In the genomic region with DNA sequence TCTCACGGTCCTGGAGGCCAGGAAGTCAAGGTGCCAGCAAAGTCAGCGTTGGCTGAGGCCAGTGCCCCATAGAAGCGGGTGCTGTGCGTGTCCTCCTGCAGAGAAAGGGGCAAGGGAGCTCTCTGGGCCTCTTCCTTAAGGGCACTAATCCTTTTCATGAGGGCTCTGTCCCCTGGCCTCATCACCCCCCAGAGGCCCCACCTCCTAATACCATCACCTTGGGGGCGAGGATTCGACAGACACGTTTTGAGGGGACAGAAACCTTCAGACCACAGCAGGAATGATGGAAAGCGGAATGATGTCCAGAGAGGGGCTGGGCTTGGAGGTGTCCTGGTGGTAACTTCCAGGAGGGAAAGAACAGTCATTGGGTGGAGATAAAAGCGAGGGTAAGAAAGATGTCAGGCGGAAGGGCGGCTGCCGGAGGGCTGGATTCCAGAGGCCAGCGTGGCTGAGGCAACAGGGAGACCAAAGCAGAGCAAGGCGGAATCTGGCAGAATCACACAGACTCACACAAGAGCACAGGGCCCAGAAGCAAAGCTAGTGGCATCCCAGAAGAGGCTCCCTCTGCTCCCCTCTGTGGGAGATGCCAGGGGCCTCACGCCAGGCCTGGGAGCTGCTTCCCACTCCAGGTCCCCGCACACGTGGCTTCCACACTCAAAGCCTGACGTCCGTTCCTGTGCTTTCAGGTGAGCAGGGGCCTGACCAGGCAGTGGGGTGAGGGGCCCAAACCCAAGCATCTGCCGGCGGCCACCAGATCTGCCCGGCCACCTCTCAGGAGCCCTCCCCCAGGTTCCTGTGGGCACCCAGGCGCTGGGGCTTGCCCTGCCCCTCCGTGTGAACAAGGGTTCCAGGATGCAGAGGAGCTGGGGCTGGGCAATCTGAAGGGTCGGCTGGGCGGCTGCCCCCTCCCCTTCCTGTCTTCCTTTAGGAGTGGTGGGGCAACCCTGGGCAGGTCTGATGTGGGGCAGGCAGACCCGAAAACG, we compare ENCODE assay signal across 22 cellular contexts.
"Had no signal": no experiment of that assay in that cellular context is flagged by ENCODE, and none has a peak within 500 bp of the region (broad histone marks: within the 10 kb centered on the region; RNA-seq: fewer than 3 reads in every experiment).

No MANE protein-coding gene starts in this region.

- H3K4me2 ChIP-seq: KMS-11 had no signal

- H3K27me3 Mint-ChIP-seq: activated B cell treated with CpG ODN at 0.5 μM for 24 hours; activated CD4-positive, alpha-beta T cell treated with anti-CD3 and anti-CD28 coated beads, Interleukin-2, amount 10 ng/mL, durations not matched to agents 7 days and 5 days had no signal

- H3K27ac Mint-ChIP-seq: activated B cell treated with CpG ODN at 0.5 μM for 24 hours; activated CD4-positive, alpha-beta memory T cell treated with anti-CD3 and anti-CD28 coated beads for 36 hours; activated CD4-positive, alpha-beta T cell treated with anti-CD3 and anti-CD28 coated beads, Interleukin-2, amount 10 ng/mL, durations not matched to agents 7 days and 5 days; activated T-helper 17 cell treated with anti-CD3 and anti-CD28 coated beads, Interleukin-2, amount 50 U/mL, for 72 hours; T-helper 17 cell had no signal

- H3K4me3 Mint-ChIP-seq: activated B cell treated with CpG ODN at 0.5 μM for 24 hours; activated CD4-positive, alpha-beta memory T cell treated with anti-CD3 and anti-CD28 coated beads for 36 hours; activated CD4-positive, alpha-beta T cell treated with anti-CD3 and anti-CD28 coated beads, Interleukin-2, amount 10 ng/mL, durations not matched to agents 7 days and 5 days; activated T-helper 17 cell treated with anti-CD3 and anti-CD28 coated beads, Interleukin-2, amount 50 U/mL, for 72 hours; T-helper 17 cell had no signal

- H3K4me1 Mint-ChIP-seq: activated B cell treated with CpG ODN at 0.5 μM for 24 hours; activated CD4-positive, alpha-beta T cell treated with anti-CD3 and anti-CD28 coated beads, Interleukin-2, amount 10 ng/mL, durations not matched to agents 7 days and 5 days; activated T-helper 17 cell treated with anti-CD3 and anti-CD28 coated beads, Interleukin-2, amount 50 U/mL, for 72 hours had no signal

- H3K4me1 ChIP-seq: breast epithelium had no signal

- ATAC-seq: activated T-helper 17 cell treated with anti-CD3 and anti-CD28 coated beads, Interleukin-2, amount 50 U/mL, for 72 hours; T-helper 17 cell had no signal

- H3K27ac ChIP-seq: breast epithelium, KMS-11 had no signal

- H3K9ac ChIP-seq: KMS-11 had no signal

- H3K36me3 ChIP-seq: breast epithelium had no signal

- H3K4me3 ChIP-seq: breast epithelium had no signal

- H3K36me3 Mint-ChIP-seq: activated CD4-positive, alpha-beta memory T cell treated with anti-CD3 and anti-CD28 coated beads for 36 hours had no signal

- DNase-seq: activated B cell treated with CpG ODN at 0.5 μM for 24 hours; activated CD4-positive, alpha-beta memory T cell treated with anti-CD3 and anti-CD28 coated beads for 36 hours; activated CD4-positive, alpha-beta T cell treated with anti-CD3 and anti-CD28 coated beads, Interleukin-2, amount 10 ng/mL, durations not matched to agents 7 days and 5 days; activated naive CD4-positive, alpha-beta T cell treated with anti-CD3 and anti-CD28 coated beads, Interleukin-2, amount 50 U/mL, for 16 hours; activated T-cell treated with anti-CD3 and anti-CD28 coated beads for 4 hours; activated T-cell treated with anti-CD3 and anti-CD28 coated beads, Interleukin-2, amount 50 U/mL, for 48 hours; anterior cingulate cortex; central memory CD4-positive, alpha-beta T cell; NCI-H1092; NCI-H1417 treated with DMSO at 0.1 percent for 48 hours; NCI-H1694; NCI-H2029; NCI-H2107; NCI-H226; NCI-H526; NCI-H82; SIG-M5; T-helper 17 cell; T-helper 9 cell had no signal

- H3K9me3 ChIP-seq: breast epithelium had no signal

- H3K9me3 Mint-ChIP-seq: activated B cell treated with CpG ODN at 0.5 μM for 24 hours; activated CD4-positive, alpha-beta memory T cell treated with anti-CD3 and anti-CD28 coated beads for 36 hours; activated CD4-positive, alpha-beta T cell treated with anti-CD3 and anti-CD28 coated beads, Interleukin-2, amount 10 ng/mL, durations not matched to agents 7 days and 5 days; activated T-helper 17 cell treated with anti-CD3 and anti-CD28 coated beads, Interleukin-2, amount 50 U/mL, for 72 hours had no signal
